19 cellular contexts compared by ENCODE assay signal in genomic region chr10:24417053-24417452, GRCh38.
"Had no signal": no experiment of that assay in that cellular context is flagged by ENCODE, and none has a peak within 500 bp of the region (broad histone marks: within the 10 kb centered on the region; RNA-seq: fewer than 3 reads in every experiment).

No MANE protein-coding gene starts in this region.

- H3K36me3 Mint-ChIP-seq: activated CD8-positive, alpha-beta memory T cell treated with anti-CD3 and anti-CD28 coated beads, Interleukin-2, amount 10 ng/mL, durations not matched to agents 7 days and 5 days; activated naive CD8-positive, alpha-beta T cell; naive thymus-derived CD4-positive, alpha-beta T cell had no signal

- H3K9me3 ChIP-seq: esophagus muscularis mucosa, psoas muscle, right lobe of liver, SJCRH30 had no signal

- H3K9me3 Mint-ChIP-seq: activated T-cell treated with anti-CD3 and anti-CD28 coated beads, Interleukin-2, amount 50 U/mL, for 4 hours had no signal

- ATAC-seq: activated CD8-positive, alpha-beta memory T cell treated with anti-CD3 and anti-CD28 coated beads, Interleukin-2, amount 10 ng/mL, durations not matched to agents 7 days and 5 days; activated T-cell treated with anti-CD3 and anti-CD28 coated beads, Interleukin-2, amount 50 U/mL, for 4 hours; naive thymus-derived CD4-positive, alpha-beta T cell; right lobe of liver had no signal

- H3K27me3 ChIP-seq: esophagus muscularis mucosa, foreskin keratinocyte, left lung, right lobe of liver, SJCRH30 had no signal

- H3K27ac ChIP-seq: foreskin keratinocyte, left lung, right lobe of liver, SJCRH30 had no signal

- H3K4me1 Mint-ChIP-seq: activated CD8-positive, alpha-beta memory T cell treated with anti-CD3 and anti-CD28 coated beads, Interleukin-2, amount 10 ng/mL, durations not matched to agents 7 days and 5 days; naive thymus-derived CD4-positive, alpha-beta T cell had no signal

- H3K36me3 ChIP-seq: esophagus muscularis mucosa, left lung, right lobe of liver had no signal

- H3K4me3 ChIP-seq: esophagus muscularis mucosa, left lung, psoas muscle, right lobe of liver, SJCRH30 had no signal

- H3K4me3 Mint-ChIP-seq: activated CD8-positive, alpha-beta memory T cell treated with anti-CD3 and anti-CD28 coated beads, Interleukin-2, amount 10 ng/mL, durations not matched to agents 7 days and 5 days; activated naive CD8-positive, alpha-beta T cell; activated T-cell treated with anti-CD3 and anti-CD28 coated beads, Interleukin-2, amount 50 U/mL, for 4 hours; naive thymus-derived CD4-positive, alpha-beta T cell had no signal

- H3K4me1 ChIP-seq: right lobe of liver had no signal

- H3K27ac Mint-ChIP-seq: activated CD8-positive, alpha-beta memory T cell treated with anti-CD3 and anti-CD28 coated beads, Interleukin-2, amount 10 ng/mL, durations not matched to agents 7 days and 5 days; activated naive CD8-positive, alpha-beta T cell; naive thymus-derived CD4-positive, alpha-beta T cell had no signal

- DNase-seq: activated CD4-positive, alpha-beta T cell treated with anti-CD3 and anti-CD28 coated beads, Interleukin-2, amount 50 U/mL, for 48 hours; activated CD4-positive, CD25-positive, alpha-beta regulatory T cell treated with anti-CD3 and anti-CD28 coated beads, Interleukin-2, amount 50 U/mL, for 72 hours; activated CD8-positive, alpha-beta memory T cell treated with anti-CD3 and anti-CD28 coated beads, Interleukin-2, amount 10 ng/mL, durations not matched to agents 7 days and 5 days; activated gamma-delta T cell; activated T-cell treated with anti-CD3 and anti-CD28 coated beads, Interleukin-2, amount 50 U/mL, for 4 hours; foreskin keratinocyte; head of caudate nucleus; islet precursor cell; left lung; midbrain; naive thymus-derived CD4-positive, alpha-beta T cell; nucleus accumbens; right lobe of liver; stimulated activated naive CD4-positive, alpha-beta T cell treated with Interleukin-2 at 50 U/mL for 16 hours; SW 1271 had no signal
